18 cellular contexts compared by ENCODE assay signal in the genomic region with DNA sequence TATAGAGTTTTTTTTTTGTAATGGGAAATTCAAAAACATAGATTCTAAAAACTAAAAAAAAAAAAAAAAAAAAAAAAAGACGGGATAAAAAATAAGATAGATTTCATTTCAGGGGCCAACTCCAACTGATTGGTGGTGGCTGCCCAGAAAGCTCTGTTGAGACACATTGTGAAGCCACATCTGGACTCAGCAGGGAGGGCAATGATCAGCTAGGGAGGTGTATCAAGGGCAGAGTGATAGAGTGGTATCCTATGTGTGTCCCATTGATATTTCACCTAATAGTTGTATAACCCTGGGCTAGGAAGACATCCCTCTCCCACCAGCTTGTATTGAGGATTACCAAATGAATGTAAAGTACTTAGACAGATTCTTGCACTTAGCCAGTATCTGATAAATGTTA. TPM values are rescaled to one million over a fixed set of nuclear protein-coding genes. Genes with fewer than 3 reads are reported as not detected.
DNase-seq lines count a peak whose midpoint lies in the region; ATAC-seq and TF ChIP-seq lines count a peak whose summit lies in the region.
"Had no signal": no experiment of that assay in that cellular context is flagged by ENCODE, and none has a peak within 500 bp of the region (broad histone marks: within the 10 kb centered on the region; RNA-seq: fewer than 3 reads in every experiment).

No MANE protein-coding gene starts in this region.

- H3K4me3 Mint-ChIP-seq in activated CD4-positive, alpha-beta T cell treated with anti-CD3 and anti-CD28 coated beads, Interleukin-2, amount 10 ng/mL, durations not matched to agents 24 days and 14 days, result no peak overlapping the region
- H3K4me3 Mint-ChIP-seq: B cell; CD4-positive, alpha-beta T cell; CD8-positive, alpha-beta T cell had no signal

- TF ChIP-seq CTCF in liver (IDR thresholded peaks at IDR 0.05; ENCODE audit: low read depth, low read length, missing input control), result no peak
- no peak for TF ChIP-seq CTCF in osteoblast (IDR thresholded peaks at IDR 0.05; ENCODE audit: extremely low read depth, low read depth, low read length)
- TF ChIP-seq CTCF in body of pancreas (IDR thresholded peaks at IDR 0.05), result no peak
- no peak for TF ChIP-seq CTCF in coronary artery (IDR thresholded peaks at IDR 0.05)

- H3K4me2 ChIP-seq in osteoblast (ENCODE audit: insufficient read depth, low read length), result no peak overlapping the region
- H3K4me2 ChIP-seq: A549; BLaER1 treated with 17β-estradiol and CSF1 and Interleukin-3, amounts not matched to agents 10 nM and 100 nM had no signal

- H3K36me3 Mint-ChIP-seq in activated CD4-positive, alpha-beta T cell treated with anti-CD3 and anti-CD28 coated beads, Interleukin-2, amount 10 ng/mL, durations not matched to agents 24 days and 14 days (ENCODE audit: low read depth), result no peaks in the 10 kb centered on the region
- H3K36me3 Mint-ChIP-seq: CD8-positive, alpha-beta T cell had no signal

- H3K9me3 ChIP-seq in liver (ENCODE audit: control insufficient read depth in 4 of 4, low read length in 3 of 4), result no peaks in the 10 kb centered on the region
- no peaks in the 10 kb centered on the region for H3K9me3 ChIP-seq in osteoblast (ENCODE audit: low read depth, low read length)
- no peaks in the 10 kb centered on the region for H3K9me3 ChIP-seq in body of pancreas
- H3K9me3 ChIP-seq: A549, Caco-2 had no signal

- no peaks in the 10 kb centered on the region for H3K79me2 ChIP-seq in osteoblast (ENCODE audit: insufficient read depth, low read length)

- H3K27ac Mint-ChIP-seq in activated CD4-positive, alpha-beta T cell treated with anti-CD3 and anti-CD28 coated beads, Interleukin-2, amount 10 ng/mL, durations not matched to agents 24 days and 14 days, result no peak overlapping the region
- H3K27ac Mint-ChIP-seq: B cell; CD4-positive, alpha-beta T cell; CD8-positive, alpha-beta T cell had no signal

- H3K27ac ChIP-seq in liver (ENCODE audit: low read depth in 1 of 2, low read length in 2 of 2), result peak overlapping the region; percentile 21 to 36
- no peak overlapping the region for H3K27ac ChIP-seq in osteoblast (ENCODE audit: low read depth, low read length)
- H3K27ac ChIP-seq in body of pancreas, result peak overlapping the region in 2 of 4 donors; percentile 40 to 47
- H3K27ac ChIP-seq in coronary artery, result no peak overlapping the region
- H3K27ac ChIP-seq: 22Rv1; A549; BLaER1 treated with 17β-estradiol and CSF1 and Interleukin-3, amounts not matched to agents 10 nM and 100 nM; C4-2B had no signal

- H3K9ac ChIP-seq in liver (ENCODE audit: low read depth in 1 of 2, low read length in 2 of 2), result no peak overlapping the region
- H3K9ac ChIP-seq: BLaER1 treated with 17β-estradiol and CSF1 and Interleukin-3, amounts not matched to agents 10 nM and 100 nM had no signal

- TF ChIP-seq POLR2A in body of pancreas (IDR thresholded peaks at IDR 0.05), result no peak

- H3K27me3 ChIP-seq in liver (ENCODE audit: control insufficient read depth in 4 of 4, insufficient read depth in 4 of 4, low read length in 3 of 4) (no peaks in the 10 kb centered on the region), osteoblast (ENCODE audit: insufficient read depth, low read length) (peaks cover 3% of the 10 kb centered on the region), body of pancreas (no peaks in the 10 kb centered on the region)

- H2AFZ ChIP-seq in osteoblast (ENCODE audit: low read length), result no peak overlapping the region

- DNase-seq in left lobe of liver (ENCODE audit: low spot score), result no peak
- peak; percentile 66 for DNase-seq in osteoblast (ENCODE audit: insufficient read length, low spot score, missing footprints)
- DNase-seq in activated CD4-positive, alpha-beta T cell treated with anti-CD3 and anti-CD28 coated beads, Interleukin-2, amount 10 ng/mL, durations not matched to agents 24 days and 14 days, result no peak
- no peak for DNase-seq in body of pancreas
- no peak for DNase-seq in coronary artery (ENCODE audit: low spot score)
- DNase-seq: AML-193; Caco-2; Calu3; CD4-positive, alpha-beta T cell; CD8-positive, alpha-beta T cell; DMS79 treated with DMSO at 0.1 percent for 48 hours; GF-D8 had no signal

- WGBS in liver, result 95% methylated on average over 1 of the region's 1 CpG
- 82 to 85% methylated on average over 1 of the region's 1 CpG for WGBS in body of pancreas, 2 donors

- H3K9me3 Mint-ChIP-seq in activated CD4-positive, alpha-beta T cell treated with anti-CD3 and anti-CD28 coated beads, Interleukin-2, amount 10 ng/mL, durations not matched to agents 24 days and 14 days, result no peaks in the 10 kb centered on the region
- H3K9me3 Mint-ChIP-seq: CD8-positive, alpha-beta T cell had no signal

- no peaks in the 10 kb centered on the region for H4K20me1 ChIP-seq in osteoblast (ENCODE audit: insufficient read depth, low read length)
- H4K20me1 ChIP-seq: BLaER1 treated with 17β-estradiol and CSF1 and Interleukin-3, amounts not matched to agents 10 nM and 100 nM had no signal

- TF ChIP-seq RAD21 in liver (IDR thresholded peaks at IDR 0.05), result no peak

- H3K4me1 ChIP-seq in liver (ENCODE audit: control insufficient read depth in 4 of 4, insufficient read depth in 4 of 4, low read length in 3 of 4) (peaks cover 0 to 15% (median 13%) of the 10 kb centered on the region in 4 donors), osteoblast (ENCODE audit: insufficient read depth, low read length) (no peaks in the 10 kb centered on the region), body of pancreas (no peaks in the 10 kb centered on the region)
- H3K4me1 ChIP-seq: A549, Caco-2 had no signal

- H3K27me3 Mint-ChIP-seq in activated CD4-positive, alpha-beta T cell treated with anti-CD3 and anti-CD28 coated beads, Interleukin-2, amount 10 ng/mL, durations not matched to agents 24 days and 14 days, result peaks cover 24% of the 10 kb centered on the region

- peak; percentile 57 for ATAC-seq in left lobe of liver
- ATAC-seq in body of pancreas, result no peak
- ATAC-seq: A549; CD8-positive, alpha-beta T cell had no signal

- H3K4me3 ChIP-seq in liver (ENCODE audit: low read depth in 1 of 3, low read length in 3 of 3) (no peak overlapping the region), osteoblast (ENCODE audit: insufficient read depth, low read length) (no peak overlapping the region), body of pancreas (no peak overlapping the region), coronary artery (no peak overlapping the region)
- H3K4me3 ChIP-seq: A549; BLaER1 treated with 17β-estradiol and CSF1 and Interleukin-3, amounts not matched to agents 10 nM and 100 nM had no signal

- intact Hi-C loops in activated CD4-positive, alpha-beta T cell treated with anti-CD3 and anti-CD28 coated beads, Interleukin-2, amount 10 ng/mL, durations not matched to agents 24 days and 14 days (cut with micrococcal nuclease), result no loop called here
- intact Hi-C loops in body of pancreas (cut with DNase I), result no loop called here

- no peaks in the 10 kb centered on the region for H3K36me3 ChIP-seq in liver (ENCODE audit: control insufficient read depth in 4 of 4, insufficient read depth in 3 of 4, low read depth in 1 of 4, low read length in 3 of 4)
- H3K36me3 ChIP-seq in osteoblast (ENCODE audit: insufficient read depth, low read length), result no peaks in the 10 kb centered on the region
- no peaks in the 10 kb centered on the region for H3K36me3 ChIP-seq in body of pancreas (replicated peaks in 1 of 2; ENCODE audit: insufficient read depth in 1 of 2, low read depth in 2 of 2)
- H3K36me3 ChIP-seq: BLaER1 treated with 17β-estradiol and CSF1 and Interleukin-3, amounts not matched to agents 10 nM and 100 nM had no signal

- H3K4me1 Mint-ChIP-seq in activated CD4-positive, alpha-beta T cell treated with anti-CD3 and anti-CD28 coated beads, Interleukin-2, amount 10 ng/mL, durations not matched to agents 24 days and 14 days, result no peaks in the 10 kb centered on the region
- H3K4me1 Mint-ChIP-seq: B cell had no signal

TF ChIP-seq in liver, 16 proteins besides CTCF, POLR2A, EP300 and RAD21 (continues in another document):
- TF ChIP-seq, protein P1, sequence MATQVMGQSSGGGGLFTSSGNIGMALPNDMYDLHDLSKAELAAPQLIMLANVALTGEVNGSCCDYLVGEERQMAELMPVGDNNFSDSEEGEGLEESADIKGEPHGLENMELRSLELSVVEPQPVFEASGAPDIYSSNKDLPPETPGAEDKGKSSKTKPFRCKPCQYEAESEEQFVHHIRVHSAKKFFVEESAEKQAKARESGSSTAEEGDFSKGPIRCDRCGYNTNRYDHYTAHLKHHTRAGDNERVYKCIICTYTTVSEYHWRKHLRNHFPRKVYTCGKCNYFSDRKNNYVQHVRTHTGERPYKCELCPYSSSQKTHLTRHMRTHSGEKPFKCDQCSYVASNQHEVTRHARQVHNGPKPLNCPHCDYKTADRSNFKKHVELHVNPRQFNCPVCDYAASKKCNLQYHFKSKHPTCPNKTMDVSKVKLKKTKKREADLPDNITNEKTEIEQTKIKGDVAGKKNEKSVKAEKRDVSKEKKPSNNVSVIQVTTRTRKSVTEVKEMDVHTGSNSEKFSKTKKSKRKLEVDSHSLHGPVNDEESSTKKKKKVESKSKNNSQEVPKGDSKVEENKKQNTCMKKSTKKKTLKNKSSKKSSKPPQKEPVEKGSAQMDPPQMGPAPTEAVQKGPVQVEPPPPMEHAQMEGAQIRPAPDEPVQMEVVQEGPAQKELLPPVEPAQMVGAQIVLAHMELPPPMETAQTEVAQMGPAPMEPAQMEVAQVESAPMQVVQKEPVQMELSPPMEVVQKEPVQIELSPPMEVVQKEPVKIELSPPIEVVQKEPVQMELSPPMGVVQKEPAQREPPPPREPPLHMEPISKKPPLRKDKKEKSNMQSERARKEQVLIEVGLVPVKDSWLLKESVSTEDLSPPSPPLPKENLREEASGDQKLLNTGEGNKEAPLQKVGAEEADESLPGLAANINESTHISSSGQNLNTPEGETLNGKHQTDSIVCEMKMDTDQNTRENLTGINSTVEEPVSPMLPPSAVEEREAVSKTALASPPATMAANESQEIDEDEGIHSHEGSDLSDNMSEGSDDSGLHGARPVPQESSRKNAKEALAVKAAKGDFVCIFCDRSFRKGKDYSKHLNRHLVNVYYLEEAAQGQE (IDR thresholded peaks at IDR 0.05), result no peak
- TF ChIP-seq GABPA (IDR thresholded peaks at IDR 0.05 in 1 of 2, conservative IDR thresholded peaks at IDR 0.05 in 1 of 2), result no peak
- no peak for TF ChIP-seq HNF4G (IDR thresholded peaks at IDR 0.05)
- TF ChIP-seq, protein P2, sequence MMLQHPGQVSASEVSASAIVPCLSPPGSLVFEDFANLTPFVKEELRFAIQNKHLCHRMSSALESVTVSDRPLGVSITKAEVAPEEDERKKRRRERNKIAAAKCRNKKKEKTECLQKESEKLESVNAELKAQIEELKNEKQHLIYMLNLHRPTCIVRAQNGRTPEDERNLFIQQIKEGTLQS (IDR thresholded peaks at IDR 0.05), result no peak
- no peak for TF ChIP-seq TAF1 (conservative IDR thresholded peaks at IDR 0.05)

RNA-seq across cellular contexts. Expression of a gene that starts 6.7 kb away (rescaled TPM):
- 9.3 TPM for total RNA-seq in left lobe of liver
- 10 to 100 TPM; 19.6 to 28.0 TPM for total RNA-seq in liver
- polyA plus RNA-seq in liver, result 10 to 100 TPM in 1 of 2 donors, 1 to 10 TPM in 1; 6.8 to 10.4 TPM
- 37.1 and 39.1 TPM in 2 replicates for total RNA-seq in osteoblast
- total RNA-seq in activated CD4-positive, alpha-beta T cell treated with anti-CD3 and anti-CD28 coated beads, Interleukin-2, amount 10 ng/mL, durations not matched to agents 24 days and 14 days, result 20.0 and 20.8 TPM in 2 replicates
- total RNA-seq in body of pancreas, result 10 to 100 TPM in 1 of 2 donors, 1 to 10 TPM in 1; 7.3 to 20.2 TPM

Comparison
In these comparisons a context has a peak if more than half of its experiments do, and no peak if none do; other contexts are left out.
1. H3K27ac ChIP-seq: peak in liver (2 of 2); none in osteoblast (single experiment) and coronary artery (0 of 2).